ENCODE assay signal across 8 cellular contexts in the genomic region with DNA sequence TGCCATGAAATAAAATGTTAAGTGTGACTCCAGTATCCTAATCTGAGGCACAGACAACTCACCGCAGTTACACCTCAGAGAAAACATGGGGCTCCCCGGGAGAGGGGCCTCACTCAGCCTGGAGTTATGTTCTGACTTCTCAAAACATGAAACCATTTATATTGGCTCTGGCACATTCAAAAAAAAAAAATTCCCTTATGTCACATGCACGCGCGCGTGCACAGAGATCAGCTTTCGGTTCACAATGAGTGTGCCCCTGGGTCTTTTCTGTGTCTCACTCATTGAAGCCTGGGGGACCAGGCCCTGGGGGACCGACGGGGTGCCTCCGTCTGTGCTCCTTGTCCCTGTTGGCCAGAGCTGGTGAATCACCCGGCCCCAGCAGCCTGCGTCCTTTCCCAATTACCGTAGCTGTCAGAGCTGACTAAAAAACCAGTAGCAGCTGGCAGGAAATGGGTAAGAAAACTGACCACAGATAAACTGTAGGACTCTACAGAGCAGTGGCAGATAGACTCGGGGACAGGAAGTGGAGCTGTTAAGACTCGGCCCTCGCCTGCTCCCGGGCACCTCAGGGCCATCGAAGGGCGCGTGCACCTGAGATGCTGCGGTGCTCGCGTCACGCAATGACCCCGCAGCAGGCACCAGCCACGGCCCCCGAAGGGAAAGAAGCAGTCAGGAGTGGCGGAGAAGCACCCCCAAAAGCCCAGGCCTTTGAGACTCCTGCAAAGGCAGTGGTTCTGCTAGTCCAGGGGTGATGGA.
DNase-seq lines count a peak whose midpoint lies in the region; ATAC-seq, FAIRE-seq and TF ChIP-seq lines count a peak whose summit lies in the region.

No MANE protein-coding gene starts in this region.

- peak overlapping the region; percentile 100 for H3K27ac Mint-ChIP-seq in stimulated activated naive B cell treated with anti-CD40 and anti-IgM and Interleukin-4, amounts not matched to agents 10 μg/mL and 1 μg/mL and 100 μg/mL, for 72 hours

- FAIRE-seq in D721Med (lab: Jason Lieb, UNC) = no peak

- intact Hi-C loops in ascending aorta (cut with DNase I) = no loop called here

- H3K4me3 ChIP-seq in BLaER1 treated with 17β-estradiol and CSF1 and Interleukin-3, amounts not matched to agents 10 nM and 100 nM = peak overlapping the region in 7 of 10 experiments; percentile 10 to 39 (median 20); a peak in 13 of 20 replicates
- H3K4me3 ChIP-seq in ascending aorta = peak overlapping the region in 1 of 2 donors; percentile 47

- peaks cover 96 to 100% (median 98%) of the 10 kb centered on the region in 10 experiments for H3K4me1 ChIP-seq in BLaER1 treated with 17β-estradiol and CSF1 and Interleukin-3, amounts not matched to agents 10 nM and 100 nM
- H3K4me1 ChIP-seq in ascending aorta = peaks cover 3 to 10% of the 10 kb centered on the region in 2 donors

- peak; percentile 93 for DNase-seq in SKM-1 treated with dmso at 0.1 percent for 144 hours (lab: John Stamatoyannopoulos, UW; ENCODE audit: unreplicated experiment)
- DNase-seq in ascending aorta (ENCODE audit: low spot score in 2 of 2) = peak; percentile 79 to 87
- peak; percentile 55 for DNase-seq in medulla oblongata (ENCODE audit: extremely low spot score)
- peak; percentile 95 for DNase-seq in stimulated activated naive B cell treated with anti-CD40 and anti-IgM and Interleukin-4, amounts not matched to agents 10 μg/mL and 1 μg/mL and 100 μg/mL, for 72 hours
- no peak for DNase-seq in D721Med (ENCODE audit: insufficient read length, low spot score)

- H3K27me3 Mint-ChIP-seq in stimulated activated naive B cell treated with anti-CD40 and anti-IgM and Interleukin-4, amounts not matched to agents 10 μg/mL and 1 μg/mL and 100 μg/mL, for 72 hours = peaks cover 28 to 47% of the 10 kb centered on the region in 2 donors

- H3K36me3 Mint-ChIP-seq in stimulated activated naive B cell treated with anti-CD40 and anti-IgM and Interleukin-4, amounts not matched to agents 10 μg/mL and 1 μg/mL and 100 μg/mL, for 72 hours = peaks cover 4 to 9% of the 10 kb centered on the region in 2 donors

- no peaks in the 10 kb centered on the region for H3K9me3 ChIP-seq in BLaER1 treated with 17β-estradiol and CSF1 and Interleukin-3, amounts not matched to agents 10 nM and 100 nM (replicated peaks in 1 of 11)
- H3K9me3 ChIP-seq in ascending aorta = no peaks in the 10 kb centered on the region

- no peaks in the 10 kb centered on the region for H4K20me1 ChIP-seq in BLaER1 treated with 17β-estradiol and CSF1 and Interleukin-3, amounts not matched to agents 10 nM and 100 nM

- H3K4me2 ChIP-seq in BLaER1 treated with 17β-estradiol and CSF1 and Interleukin-3, amounts not matched to agents 10 nM and 100 nM = peak overlapping the region; percentile 84 to 97 (median 93)

- H3K9ac ChIP-seq in BLaER1 treated with 17β-estradiol and CSF1 and Interleukin-3, amounts not matched to agents 10 nM and 100 nM = peak overlapping the region; percentile 83 to 91 (median 88)

- ATAC-seq in GM19328 (IDR thresholded peaks at IDR 0.05; ENCODE audit: unreplicated experiment) = peak; percentile 61
- ATAC-seq in HG03354 (IDR thresholded peaks at IDR 0.05; ENCODE audit: poor library complexity, severe bottlenecking, unreplicated experiment) = peak; percentile 71
- peak; percentile 78 to 81 for ATAC-seq in stimulated activated naive B cell treated with anti-CD40 and anti-IgM and Interleukin-4, amounts not matched to agents 10 μg/mL and 1 μg/mL and 100 μg/mL, for 72 hours (replicated peaks)

- H3K27ac ChIP-seq in BLaER1 treated with 17β-estradiol and CSF1 and Interleukin-3, amounts not matched to agents 10 nM and 100 nM = peak overlapping the region; percentile 93 to 99 (median 98)
- peak overlapping the region; percentile 24 to 59 for H3K27ac ChIP-seq in ascending aorta

- no peaks in the 10 kb centered on the region for H3K27me3 ChIP-seq in BLaER1 treated with 17β-estradiol and CSF1 and Interleukin-3, amounts not matched to agents 10 nM and 100 nM
- H3K27me3 ChIP-seq in ascending aorta = no peaks in the 10 kb centered on the region

- H3K4me1 Mint-ChIP-seq in stimulated activated naive B cell treated with anti-CD40 and anti-IgM and Interleukin-4, amounts not matched to agents 10 μg/mL and 1 μg/mL and 100 μg/mL, for 72 hours = peaks cover 71 to 97% of the 10 kb centered on the region in 2 donors

- TF ChIP-seq CTCF in ascending aorta (IDR thresholded peaks at IDR 0.05) = peak in 1 of 3 experiments; percentile 13
- no peak for TF ChIP-seq CTCF in D721Med (IDR thresholded peaks at IDR 0.05; ENCODE audit: insufficient read depth, missing control alignments)

- peak overlapping the region; percentile 64 to 71 for H3K4me3 Mint-ChIP-seq in stimulated activated naive B cell treated with anti-CD40 and anti-IgM and Interleukin-4, amounts not matched to agents 10 μg/mL and 1 μg/mL and 100 μg/mL, for 72 hours

- H3K9me3 Mint-ChIP-seq in stimulated activated naive B cell treated with anti-CD40 and anti-IgM and Interleukin-4, amounts not matched to agents 10 μg/mL and 1 μg/mL and 100 μg/mL, for 72 hours = peaks cover 0 to 2% of the 10 kb centered on the region in 2 donors

- H3K36me3 ChIP-seq in BLaER1 treated with 17β-estradiol and CSF1 and Interleukin-3, amounts not matched to agents 10 nM and 100 nM = no peaks in the 10 kb centered on the region
- no peaks in the 10 kb centered on the region for H3K36me3 ChIP-seq in ascending aorta
